Comparison of ENCODE assay signal across 9 cellular contexts in the genomic region with DNA sequence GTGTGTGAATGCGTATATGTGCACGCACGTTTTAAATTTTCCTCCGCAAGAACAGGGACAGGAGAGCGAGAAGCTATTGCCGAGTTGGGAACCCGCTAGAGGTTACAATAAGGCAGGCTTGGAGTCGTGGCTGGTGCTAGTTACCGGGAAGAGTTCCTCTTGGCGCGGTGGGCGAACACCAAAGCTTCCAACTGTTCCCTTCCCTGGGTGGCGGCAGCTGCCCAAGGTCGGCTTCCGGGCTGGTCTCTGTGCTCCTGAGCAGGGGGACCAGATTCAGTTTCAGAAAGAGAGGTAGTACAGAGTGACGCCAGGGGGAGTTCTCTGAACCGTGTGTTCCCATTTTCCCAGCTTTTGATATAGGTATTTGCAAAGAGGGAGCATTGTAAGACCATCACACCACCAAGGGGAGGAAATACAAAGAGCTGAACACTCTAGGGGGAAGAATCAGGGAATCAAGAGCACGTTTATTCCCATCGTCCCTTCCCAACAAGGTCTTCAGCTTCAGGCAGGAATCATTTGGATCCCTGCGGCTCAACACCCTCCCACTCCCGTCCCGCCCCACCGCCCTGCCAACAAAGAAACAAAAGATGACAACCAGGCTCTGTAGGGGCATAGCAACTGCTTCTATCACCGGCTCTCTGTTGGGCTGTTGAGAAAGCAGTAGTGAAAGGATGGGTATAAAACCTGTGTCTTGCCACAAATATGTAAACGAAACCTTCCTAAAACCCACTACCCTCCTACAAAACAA.
A peak's percentile ranks its signal among the peaks of the same experiment; 100 is the strongest.
DNase-seq lines count a peak whose midpoint lies in the region; ATAC-seq, FAIRE-seq and TF ChIP-seq lines count a peak whose summit lies in the region.
"Had no signal": no experiment of that assay in that cellular context is flagged by ENCODE, and none has a peak within 500 bp of the region (broad histone marks: within the 10 kb centered on the region; RNA-seq: fewer than 3 reads in every experiment).

No MANE protein-coding gene starts in this region.

- H3K9ac ChIP-seq in astrocyte (ENCODE audit: low read length): no peak overlapping the region

- H3K4me3 ChIP-seq in astrocyte (ENCODE audit: insufficient read depth, low read depth, low read length) (peak overlapping the region; percentile 33), right lobe of liver (peak overlapping the region; percentile 9 to 50 (median 37)), small intestine (ENCODE audit: low read depth in 1 of 2, low read length in 2 of 2) (no peak overlapping the region)

- intact Hi-C loops in right lobe of liver (cut with DNase I): no loop called here

- H3K27ac ChIP-seq in 22Rv1: peak overlapping the region; percentile 77
- H3K27ac ChIP-seq in astrocyte (ENCODE audit: low read depth, low read length): no peak overlapping the region
- no peak overlapping the region for H3K27ac ChIP-seq in right lobe of liver
- H3K27ac ChIP-seq in small intestine (ENCODE audit: low read depth in 1 of 2, low read length in 1 of 2): no peak overlapping the region
- H3K27ac ChIP-seq: epithelial cell of prostate had no signal

- peak; percentile 20 for FAIRE-seq in astrocyte (lab: Jason Lieb, UNC)
- no peak for FAIRE-seq in small intestine (lab: Jason Lieb, UNC)

- WGBS in right lobe of liver (ENCODE audit: insufficient coverage, low coverage, low lambda C conversion rate, missing lambda C conversion rate): 26% methylated on average over 19 of the region's 25 CpGs
- 7 to 38% (median 20%) methylated on average over 25 of the region's 25 CpGs for WGBS in small intestine, 3 donors

- H3K27me3 Mint-ChIP-seq in astrocyte (ENCODE audit: low read depth, unreplicated experiment): peaks cover 12% of the 10 kb centered on the region

- H3K9me3 ChIP-seq in astrocyte (ENCODE audit: insufficient read depth, low read depth, low read length) (no peaks in the 10 kb centered on the region), right lobe of liver (no peaks in the 10 kb centered on the region), small intestine (ENCODE audit: control insufficient read depth, low read depth) (no peaks in the 10 kb centered on the region)

- H3K9me3 Mint-ChIP-seq in astrocyte (ENCODE audit: unreplicated experiment): no peaks in the 10 kb centered on the region

- no peak overlapping the region for H2AFZ ChIP-seq in astrocyte (ENCODE audit: low read depth, low read length)

- H3K36me3 Mint-ChIP-seq in astrocyte (ENCODE audit: low read depth, unreplicated experiment): no peaks in the 10 kb centered on the region

- H3K79me2 ChIP-seq in astrocyte (ENCODE audit: insufficient read depth, low read length): no peaks in the 10 kb centered on the region

- no peaks in the 10 kb centered on the region for H4K20me1 ChIP-seq in astrocyte (ENCODE audit: insufficient read depth, low read length)

- peak; percentile 42 to 66 (median 57) for ATAC-seq in right lobe of liver
- ATAC-seq in GM21786 (IDR thresholded peaks at IDR 0.05; ENCODE audit: unreplicated experiment): no peak
- no peak for ATAC-seq in GM21447 (IDR thresholded peaks at IDR 0.05; ENCODE audit: unreplicated experiment)

- H3K27ac Mint-ChIP-seq in astrocyte (ENCODE audit: unreplicated experiment): peak overlapping the region; percentile 90

- H3K4me1 Mint-ChIP-seq in astrocyte (ENCODE audit: low read depth, unreplicated experiment): peaks cover 5% of the 10 kb centered on the region

- peak; percentile 55 for DNase-seq in HT1080 (ENCODE audit: low read depth)
- no peak for DNase-seq in astrocyte (ENCODE audit: low read depth)
- DNase-seq in right lobe of liver: peak in 2 of 3 donors; percentile 26 to 43
- no peak for DNase-seq in small intestine
- DNase-seq in SW480 (ENCODE audit: low spot score): no peak

- peak overlapping the region; percentile 73 for H3K4me2 ChIP-seq in astrocyte (ENCODE audit: low read length)

- H3K36me3 ChIP-seq in astrocyte (ENCODE audit: insufficient read depth, low read length) (no peaks in the 10 kb centered on the region), right lobe of liver (no peaks in the 10 kb centered on the region), small intestine (ENCODE audit: control insufficient read depth in 2 of 2, insufficient read depth in 2 of 2, low read length in 2 of 2) (no peaks in the 10 kb centered on the region)

- H3K4me3 Mint-ChIP-seq in astrocyte (ENCODE audit: unreplicated experiment): peak overlapping the region; percentile 90

- H3K27me3 ChIP-seq in astrocyte (ENCODE audit: insufficient read depth, low read length) (peaks cover 12% of the 10 kb centered on the region), right lobe of liver (no peaks in the 10 kb centered on the region), small intestine (ENCODE audit: control insufficient read depth in 2 of 2, insufficient read depth in 2 of 2, low read length in 2 of 2) (no peaks in the 10 kb centered on the region)

- no peaks in the 10 kb centered on the region for H3K4me1 ChIP-seq in astrocyte (ENCODE audit: insufficient read depth, low read length)
- H3K4me1 ChIP-seq in right lobe of liver: no peaks in the 10 kb centered on the region
- H3K4me1 ChIP-seq in small intestine (ENCODE audit: control insufficient read depth in 2 of 2, insufficient read depth in 1 of 2, low read depth in 1 of 2, low read length in 1 of 2): no peaks in the 10 kb centered on the region

- TF ChIP-seq POLR2A in right lobe of liver (IDR thresholded peaks at IDR 0.05): no peak

- TF ChIP-seq CTCF in 22Rv1 (IDR thresholded peaks at IDR 0.05) (0 out of 2 replicates have a peak, but pooled peaks have one; percentile 24), astrocyte (IDR thresholded peaks at IDR 0.05; ENCODE audit: insufficient read depth, low read depth, low read length) (no peak), right lobe of liver (IDR thresholded peaks at IDR 0.05) (no peak)

Comparison
In these comparisons a context has a peak if more than half of its experiments do, and no peak if none do; other contexts are left out.
1. DNase-seq: peak in HT1080 (single experiment) and right lobe of liver (2 of 3); none in astrocyte (single experiment), small intestine (single experiment) and SW480 (single experiment).
2. H3K4me3 ChIP-seq: peak in astrocyte (single experiment) and right lobe of liver (3 of 3); none in small intestine (0 of 2).
3. ATAC-seq: peak in right lobe of liver (4 of 4); none in GM21786 (single experiment) and GM21447 (single experiment).